Comparison of ENCODE assay signal across 27 cellular contexts in genomic region chr14:105388976-105389375, GRCh38. TPM values are rescaled to one million over a fixed set of nuclear protein-coding genes. Genes with fewer than 3 reads are reported as not detected.
DNase-seq lines count a peak whose midpoint lies in the region; ATAC-seq and TF ChIP-seq lines count a peak whose summit lies in the region.
"Had no signal": no experiment of that assay in that cellular context is flagged by ENCODE, and none has a peak within 500 bp of the region (broad histone marks: within the 10 kb centered on the region; RNA-seq: fewer than 3 reads in every experiment).

No MANE protein-coding gene starts in this region.

- TF ChIP-seq POLR2A in gastroesophageal sphincter (IDR thresholded peaks at IDR 0.05) = no peak

- TF ChIP-seq EP300 in gastroesophageal sphincter (IDR thresholded peaks at IDR 0.05) = no peak

- H3K9ac ChIP-seq in BLaER1 = peak overlapping the region; percentile 64
- H3K9ac ChIP-seq in rectal smooth muscle tissue (ENCODE audit: low read length) = no peak overlapping the region

- peak; percentile 9; the same call in 2 of the 3 replicates for ATAC-seq in RWPE2 (ENCODE audit: low read depth)
- ATAC-seq in gastroesophageal sphincter = no peak
- no peak for ATAC-seq in GM18870 (IDR thresholded peaks at IDR 0.05; ENCODE audit: unreplicated experiment)
- no peak for ATAC-seq in activated CD8-positive, alpha-beta memory T cell treated with anti-CD3 and anti-CD28 coated beads, Interleukin-2, amount 10 ng/mL, durations not matched to agents 7 days and 5 days
- ATAC-seq: activated naive CD4-positive, alpha-beta T cell treated with anti-CD3 and anti-CD28 coated beads, Interleukin-2, amount 50 U/mL, for 72 hours; stimulated activated memory B cell treated with anti-CD40 and anti-IgM and Interleukin-4, amounts not matched to agents 10 μg/mL and 1 μg/mL and 100 μg/mL, for 72 hours had no signal

- H3K4me3 Mint-ChIP-seq in activated CD8-positive, alpha-beta memory T cell treated with anti-CD3 and anti-CD28 coated beads, Interleukin-2, amount 10 ng/mL, durations not matched to agents 7 days and 5 days = no peak overlapping the region
- H3K4me3 Mint-ChIP-seq: activated CD4-positive, alpha-beta memory T cell treated with anti-CD3 and anti-CD28 coated beads, Interleukin-2, amount 10 ng/mL, durations not matched to agents 7 days and 5 days; CD4-positive, alpha-beta T cell; stimulated activated memory B cell treated with anti-CD40 and anti-IgM and Interleukin-4, amounts not matched to agents 10 μg/mL and 1 μg/mL and 100 μg/mL, for 72 hours had no signal

- peaks cover 8% of the 10 kb centered on the region for H3K4me1 Mint-ChIP-seq in activated CD8-positive, alpha-beta memory T cell treated with anti-CD3 and anti-CD28 coated beads, Interleukin-2, amount 10 ng/mL, durations not matched to agents 7 days and 5 days

- H3K27me3 ChIP-seq in BLaER1 (no peaks in the 10 kb centered on the region), RWPE2 (ENCODE audit: insufficient read depth, poor library complexity, severe bottlenecking) (no peaks in the 10 kb centered on the region), gastroesophageal sphincter (no peaks in the 10 kb centered on the region), rectal smooth muscle tissue (ENCODE audit: control insufficient read depth, insufficient read depth, low read length) (no peaks in the 10 kb centered on the region)
- H3K27me3 ChIP-seq: hepatocyte, testis, uterus had no signal

- no peaks in the 10 kb centered on the region for H3K27me3 Mint-ChIP-seq in activated CD8-positive, alpha-beta memory T cell treated with anti-CD3 and anti-CD28 coated beads, Interleukin-2, amount 10 ng/mL, durations not matched to agents 7 days and 5 days
- H3K27me3 Mint-ChIP-seq: activated CD4-positive, alpha-beta memory T cell treated with anti-CD3 and anti-CD28 coated beads, Interleukin-2, amount 10 ng/mL, durations not matched to agents 7 days and 5 days; CD4-positive, alpha-beta T cell; stimulated activated memory B cell treated with anti-CD40 and anti-IgM and Interleukin-4, amounts not matched to agents 10 μg/mL and 1 μg/mL and 100 μg/mL, for 72 hours had no signal

- H3K36me3 ChIP-seq in BLaER1 (peaks cover 39% of the 10 kb centered on the region), RWPE2 (ENCODE audit: low read depth) (peaks cover 2% of the 10 kb centered on the region), gastroesophageal sphincter (peaks cover 0 to 82% of the 10 kb centered on the region in 2 donors), rectal smooth muscle tissue (ENCODE audit: control insufficient read depth, insufficient read depth, low read length) (peaks cover 7% of the 10 kb centered on the region)
- H3K36me3 ChIP-seq: uterus had no signal

- H3K4me1 ChIP-seq in BLaER1 = peaks cover 86% of the 10 kb centered on the region
- no peaks in the 10 kb centered on the region for H3K4me1 ChIP-seq in RWPE2 (ENCODE audit: insufficient read depth, poor library complexity, severe bottlenecking)
- H3K4me1 ChIP-seq in gastroesophageal sphincter = peaks cover 0 to 22% (median 10%) of the 10 kb centered on the region in 3 donors
- H3K4me1 ChIP-seq in rectal smooth muscle tissue (ENCODE audit: control insufficient read depth, insufficient read depth, low read length) = no peaks in the 10 kb centered on the region
- H3K4me1 ChIP-seq: testis, uterus had no signal

- H3K4me3 ChIP-seq in BLaER1 (no peak overlapping the region), RWPE2 (ENCODE audit: severe bottlenecking) (no peak overlapping the region), gastroesophageal sphincter (no peak overlapping the region), rectal smooth muscle tissue (ENCODE audit: low read length) (no peak overlapping the region)
- H3K4me3 ChIP-seq: hepatocyte, PC-9, testis, uterus had no signal

- WGBS in gastroesophageal sphincter (ENCODE audit: low coverage in 1 of 2), 2 donors = 100% methylated on average over 1 of the region's 16 CpGs; no CpG with 5 or more reads in 1 of the 2 donors

- TF ChIP-seq CTCF in RWPE2 (IDR thresholded peaks at IDR 0.05; ENCODE audit: poor library complexity, severe bottlenecking) (no peak), gastroesophageal sphincter (IDR thresholded peaks at IDR 0.05) (no peak)

- H3K36me3 Mint-ChIP-seq in activated CD8-positive, alpha-beta memory T cell treated with anti-CD3 and anti-CD28 coated beads, Interleukin-2, amount 10 ng/mL, durations not matched to agents 7 days and 5 days = no peaks in the 10 kb centered on the region
- H3K36me3 Mint-ChIP-seq: activated naive CD4-positive, alpha-beta T cell treated with anti-CD3 and anti-CD28 coated beads, Interleukin-2, amount 50 U/mL, for 72 hours had no signal

- H3K4me2 ChIP-seq in BLaER1 = peak overlapping the region; percentile 89
- H3K4me2 ChIP-seq: hepatocyte, PC-9 had no signal

- H3K27ac ChIP-seq in BLaER1 = peak overlapping the region; percentile 86
- no peak overlapping the region for H3K27ac ChIP-seq in RWPE2 (ENCODE audit: poor library complexity, severe bottlenecking)
- peak overlapping the region in 3 of 4 donors; percentile 51 to 68 (median 65) for H3K27ac ChIP-seq in gastroesophageal sphincter
- peak overlapping the region; percentile 6 for H3K27ac ChIP-seq in rectal smooth muscle tissue (ENCODE audit: low read depth, low read length)
- H3K27ac ChIP-seq: hepatocyte, PC-9, uterus had no signal

- H3K27ac Mint-ChIP-seq in activated CD8-positive, alpha-beta memory T cell treated with anti-CD3 and anti-CD28 coated beads, Interleukin-2, amount 10 ng/mL, durations not matched to agents 7 days and 5 days = no peak overlapping the region
- H3K27ac Mint-ChIP-seq: activated CD4-positive, alpha-beta memory T cell treated with anti-CD3 and anti-CD28 coated beads, Interleukin-2, amount 10 ng/mL, durations not matched to agents 7 days and 5 days; activated naive CD4-positive, alpha-beta T cell treated with anti-CD3 and anti-CD28 coated beads, Interleukin-2, amount 50 U/mL, for 72 hours; activated T-helper 2 cell treated with anti-CD3 and anti-CD28 coated beads, Interferon-gamma antibody, Interleukin-2, Interleukin-4, amounts not matched to agents 10 μg/mL and 5 μg/mL and 100 μg/mL, durations not matched to agents 14 hours and 24 hours and 36 hours; CD4-positive, alpha-beta T cell; stimulated activated memory B cell treated with anti-CD40 and anti-IgM and Interleukin-4, amounts not matched to agents 10 μg/mL and 1 μg/mL and 100 μg/mL, for 72 hours had no signal

- H4K20me1 ChIP-seq in BLaER1 = peaks cover 13% of the 10 kb centered on the region; the same call in 1 of the 2 replicates

- CTCF ChIA-PET in activated CD8-positive, alpha-beta memory T cell treated with anti-CD3 and anti-CD28 coated beads, Interleukin-2, amount 10 ng/mL, durations not matched to agents 7 days and 5 days (lab: Charles Lee) = interaction anchor here (0.9 to 1.4 kb wide), 3 partner anchors 16 to 92 kb away, joined by 3 to 7 read pairs (median 4); no protein-coding TSS in a partner anchor

- no peaks in the 10 kb centered on the region for H3K9me3 Mint-ChIP-seq in activated CD8-positive, alpha-beta memory T cell treated with anti-CD3 and anti-CD28 coated beads, Interleukin-2, amount 10 ng/mL, durations not matched to agents 7 days and 5 days (ENCODE audit: low read depth)
- H3K9me3 Mint-ChIP-seq: activated CD4-positive, alpha-beta memory T cell treated with anti-CD3 and anti-CD28 coated beads, Interleukin-2, amount 10 ng/mL, durations not matched to agents 7 days and 5 days; activated naive CD4-positive, alpha-beta T cell treated with anti-CD3 and anti-CD28 coated beads, Interleukin-2, amount 50 U/mL, for 72 hours; activated T-helper 2 cell treated with anti-CD3 and anti-CD28 coated beads, Interferon-gamma antibody, Interleukin-2, Interleukin-4, amounts not matched to agents 10 μg/mL and 5 μg/mL and 100 μg/mL, durations not matched to agents 14 hours and 24 hours and 36 hours; CD4-positive, alpha-beta T cell; stimulated activated memory B cell treated with anti-CD40 and anti-IgM and Interleukin-4, amounts not matched to agents 10 μg/mL and 1 μg/mL and 100 μg/mL, for 72 hours had no signal

- H3K9me3 ChIP-seq in BLaER1 = no peaks in the 10 kb centered on the region
- no peaks in the 10 kb centered on the region for H3K9me3 ChIP-seq in RWPE2 (ENCODE audit: severe bottlenecking)
- H3K9me3 ChIP-seq in gastroesophageal sphincter = no peaks in the 10 kb centered on the region
- H3K9me3 ChIP-seq: testis, uterus had no signal

- DNase-seq in RWPE2 (ENCODE audit: low spot score) (no peak), HK-2 (ENCODE audit: unreplicated experiment) (no peak), SK-N-DZ (ENCODE audit: low spot score) (no peak)
- no peak for DNase-seq in activated CD8-positive, alpha-beta memory T cell treated with anti-CD3 and anti-CD28 coated beads, Interleukin-2, amount 10 ng/mL, durations not matched to agents 7 days and 5 days
- DNase-seq: activated CD4-positive, alpha-beta memory T cell treated with anti-CD3 and anti-CD28 coated beads, Interleukin-2, amount 10 ng/mL, durations not matched to agents 7 days and 5 days; activated CD4-positive, CD25-positive, alpha-beta regulatory T cell treated with anti-CD3 and anti-CD28 coated beads, Interleukin-2, amount 50 U/mL, for 72 hours; activated CD8-positive, alpha-beta memory T cell treated with anti-CD3 and anti-CD28 coated beads, Interleukin-2, amount 50 U/mL, for 48 hours; CD4-positive, alpha-beta T cell; DND-41; effector CD4-positive, alpha-beta T cell; GF-D8; IMR-90; mesenchymal stem cell; NCI-H1436; NCI-H2081; NCI-H526 treated with DMSO at 0.1 percent for 48 hours; PC-9; testis; uterus had no signal

RNA-seq across cellular contexts. Expression of gene TEX22, which starts 9.4 kb away (rescaled TPM):
- under 1 TPM in 1 of 4 donors, not detected in 3; 0.42 TPM for total RNA-seq in gastroesophageal sphincter
- 1 to 10 TPM; 3.4 to 3.7 TPM for total RNA-seq in activated CD8-positive, alpha-beta memory T cell treated with anti-CD3 and anti-CD28 coated beads, Interleukin-2, amount 10 ng/mL, durations not matched to agents 7 days and 5 days
- polyA plus RNA-seq in SK-N-DZ (2014; cell fraction: cytosol; rRNA removed) = not detected in 2 replicates
- 1.1 and 2.3 TPM in 2 replicates for polyA plus RNA-seq in SK-N-DZ (2014; cell fraction: nucleus; rRNA removed)
- total RNA-seq: hepatocyte had no signal

RNA-seq across cellular contexts. Expression of gene MTA1, which starts 30.7 kb away (rescaled TPM):
- total RNA-seq in gastroesophageal sphincter = 10 to 100 TPM; 48.0 to 83.5 (median 58.7) TPM
- total RNA-seq in activated CD8-positive, alpha-beta memory T cell treated with anti-CD3 and anti-CD28 coated beads, Interleukin-2, amount 10 ng/mL, durations not matched to agents 7 days and 5 days = 100 to 1,000 TPM; 134 to 141 TPM
- 42.8 and 47.4 TPM in 2 replicates for polyA plus RNA-seq in SK-N-DZ (2014; cell fraction: cytosol; rRNA removed)
- polyA plus RNA-seq in SK-N-DZ (2014; cell fraction: nucleus; rRNA removed) = 335 and 376 TPM in 2 replicates
